In genomic region chr7:53611043-53611442, GRCh38 we compare ENCODE assay signal across 22 cellular contexts.
"Had no signal": no experiment of that assay in that cellular context is flagged by ENCODE, and none has a peak within 500 bp of the region (broad histone marks: within the 10 kb centered on the region; RNA-seq: fewer than 3 reads in every experiment).

No MANE protein-coding gene starts in this region.

- H3K9me3 ChIP-seq: colonic mucosa, lower lobe of right lung, right atrium auricular region, testis, tibial artery had no signal

- H3K27ac ChIP-seq: colonic mucosa, lower lobe of right lung, neural progenitor cell, parathyroid adenoma, right atrium auricular region, testis, tibial artery had no signal

- H3K4me1 ChIP-seq: colonic mucosa, lower lobe of right lung, parathyroid adenoma, right atrium auricular region, testis, tibial artery had no signal

- H3K9ac ChIP-seq: neural progenitor cell, parathyroid adenoma had no signal

- ATAC-seq: left ventricle myocardium superior; lower lobe of right lung; naive thymus-derived CD4-positive, alpha-beta T cell; sciatic nerve; stimulated activated memory B cell treated with anti-CD40 and anti-IgM and Interleukin-4, amounts not matched to agents 10 μg/mL and 1 μg/mL and 100 μg/mL, for 72 hours; stimulated activated naive CD8-positive, alpha-beta T cell treated with anti-CD3 and anti-CD28 coated beads, Interleukin-15, Interleukin-2, amounts not matched to agents 100 U/mL and 50 U/mL, for 24 hours had no signal

- H3K36me3 ChIP-seq: colonic mucosa, lower lobe of right lung, neural progenitor cell, right atrium auricular region, tibial artery had no signal

- H3K27me3 ChIP-seq: colonic mucosa, neural progenitor cell, right atrium auricular region, testis, tibial artery had no signal

- DNase-seq: colonic mucosa; dermis blood vessel endothelial cell; effector memory CD4-positive, alpha-beta T cell; hypothalamus; immature natural killer cell; islet precursor cell; left ventricle myocardium superior; lower lobe of right lung; mesendoderm; midbrain; naive thymus-derived CD4-positive, alpha-beta T cell; stimulated activated CD4-positive, alpha-beta T cell treated with anti-CD3 and anti-CD28 coated beads, Interleukin-2, amount 100 ng/mL, for 24 hours; stimulated activated CD4-positive, alpha-beta T cell treated with anti-CD3 and anti-CD28 coated beads, Interleukin-4, amount 100 ng/mL, for 24 hours; stimulated activated naive CD8-positive, alpha-beta T cell treated with anti-CD3 and anti-CD28 coated beads, Interleukin-15, Interleukin-2, amounts not matched to agents 100 U/mL and 50 U/mL, for 24 hours; substantia nigra; testis; tibial artery had no signal

- H3K4me3 ChIP-seq: colonic mucosa, lower lobe of right lung, neural progenitor cell, right atrium auricular region, testis, tibial artery had no signal
